Comparison of ENCODE assay signal across 8 cellular contexts in genomic region chr12:49673446-49674317, GRCh38. TPM values are rescaled to one million over a fixed set of nuclear protein-coding genes. Genes with fewer than 3 reads are reported as not detected.
DNase-seq lines count a peak whose midpoint lies in the region; TF ChIP-seq lines count a peak whose summit lies in the region.

No MANE protein-coding gene starts in this region.

- H3K4me1 ChIP-seq in prostate gland (replicated peaks): peaks cover 22% of the 10 kb centered on the region

- no peak overlapping the region for H3K4me3 ChIP-seq in prostate gland

- H3K27ac Mint-ChIP-seq in brain: peak overlapping the region; percentile 88 to 97 (median 97)

- no peaks in the 10 kb centered on the region for H3K27me3 ChIP-seq in prostate gland (replicated peaks; ENCODE audit: insufficient read depth)

- WGBS in prostate gland: 9% methylated on average over 13 of the region's 13 CpGs

- DNase-seq in GM13976 (ENCODE audit: low spot score) (peak; percentile 55), NCI-H69 (lab: John Stamatoyannopoulos, UW) (peak; percentile 96), hypothalamus (lab: John Stamatoyannopoulos, UW) (peak; percentile 40 to 99 (median 90)), prostate gland (ENCODE audit: low spot score) (peak; percentile 86), NCI-H128 (lab: John Stamatoyannopoulos, UW; ENCODE audit: unreplicated experiment) (no peak), KG1 (lab: John Stamatoyannopoulos, UW) (no peak), MV-4-11 (lab: John Stamatoyannopoulos, UW) (no peak)

- no peaks in the 10 kb centered on the region for H3K9me3 ChIP-seq in prostate gland

- H3K4me3 Mint-ChIP-seq in brain: peak overlapping the region; percentile 14 to 66 (median 42)

- no peaks in the 10 kb centered on the region for H3K9me3 Mint-ChIP-seq in brain

- H3K36me3 ChIP-seq in prostate gland: no peaks in the 10 kb centered on the region

- H3K27me3 Mint-ChIP-seq in brain: no peaks in the 10 kb centered on the region

- peaks cover 63% of the 10 kb centered on the region for H3K4me1 Mint-ChIP-seq in brain

- no peaks in the 10 kb centered on the region for H3K36me3 Mint-ChIP-seq in brain

- peak overlapping the region; percentile 80 to 86 for H3K27ac ChIP-seq in prostate gland

- intact Hi-C loops in prostate gland (cut with DNase I): loop anchor here (1.0 to 2.0 kb wide), 2 partner anchors 27 to 33 kb away; partner anchors contain the start of gene FMNL3

- in situ Hi-C loops in GM13976 (cut with MboI; ENCODE audit: low sequenced_read_pairs, unreplicated experiment): no loop called here

- TF ChIP-seq POLR2A in prostate gland (IDR thresholded peaks at IDR 0.05): peak; percentile 69

- TF ChIP-seq CTCF in GM13976 (IDR thresholded peaks at IDR 0.05; ENCODE audit: borderline replicate concordance, control extremely low read depth, extremely low read depth, insufficient read depth, missing control alignments): no peak
- TF ChIP-seq CTCF in brain (conservative IDR thresholded peaks at IDR 0.05): peak; percentile 14 to 60
- peak in 2 of 4 experiments; percentile 51 to 64 for TF ChIP-seq CTCF in prostate gland (IDR thresholded peaks at IDR 0.05)

RNA-seq across cellular contexts. Expression of gene FMNL3, which starts 33.5 kb away (rescaled TPM):
- polyA plus RNA-seq in brain (ENCODE audit: insufficient read depth, low read depth, low replicate concordance): 10.1 TPM
- total RNA-seq in prostate gland: 10 to 100 TPM in 1 of 2 donors, 1 to 10 TPM in 1; 4.5 to 52.9 TPM

RNA-seq across cellular contexts. Expression of gene PRPF40B, which starts 50.3 kb away (rescaled TPM):
- 15.9 TPM for polyA plus RNA-seq in brain (ENCODE audit: insufficient read depth, low read depth, low replicate concordance)
- 10 to 100 TPM; 13.9 to 31.1 TPM for total RNA-seq in prostate gland

Comparison
In these comparisons a context has a peak if more than half of its experiments do, and no peak if none do; other contexts are left out.
1. DNase-seq: peak in GM13976 (single experiment), NCI-H69 (single experiment), hypothalamus (51 of 51) and prostate gland (single experiment); none in NCI-H128 (single experiment), KG1 (single experiment) and MV-4-11 (single experiment).